Comparison of ENCODE assay signal across 1 cellular context in the genomic region with DNA sequence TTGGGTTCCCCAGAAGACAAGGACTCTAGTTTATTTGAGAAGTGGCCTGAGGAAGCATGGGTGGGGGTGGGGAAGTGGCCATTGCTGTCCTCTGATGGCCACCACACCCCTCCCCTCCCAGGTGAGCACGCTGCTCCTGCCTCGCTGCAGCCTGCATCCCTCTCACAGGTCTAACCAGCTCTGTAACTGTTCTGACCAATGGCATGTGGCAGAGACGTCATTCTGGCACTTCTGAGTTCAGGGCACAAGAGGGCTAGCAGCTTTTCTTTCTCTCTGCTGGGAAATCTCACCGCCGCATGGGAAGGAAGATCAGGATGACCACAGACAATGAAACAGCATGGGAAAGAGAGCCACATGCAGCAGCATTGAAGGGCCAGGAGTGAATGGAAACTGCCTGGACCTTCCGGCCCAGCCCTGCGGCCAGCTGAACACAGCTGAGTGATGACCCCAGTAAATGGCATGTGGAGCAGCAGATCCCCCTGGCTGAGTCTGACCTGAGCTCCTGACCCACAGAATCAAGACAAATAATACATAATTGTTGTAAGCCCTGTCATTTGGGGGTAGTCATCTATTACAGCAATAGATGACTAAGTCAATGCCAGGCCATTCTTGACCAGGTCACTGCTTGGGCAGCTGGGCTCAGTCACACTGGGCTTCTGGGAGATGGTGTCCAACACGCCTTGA.
TF ChIP-seq lines count a peak whose summit lies in the region.

No MANE protein-coding gene starts in this region.

TF ChIP-seq in H1, 55 proteins besides CTCF, POLR2A, EP300 and RAD21:
- TF ChIP-seq PHF8 (conservative IDR thresholded peaks at IDR 0.05; ENCODE audit: low read depth, low read length) (no peak), CBX5 (IDR thresholded peaks at IDR 0.05; ENCODE audit: low read depth, low read length) (no peak)
